ENCODE assay signal across 35 cellular contexts in genomic region chr5:134979416-134979815, GRCh38. TPM values are rescaled to one million over a fixed set of nuclear protein-coding genes. Genes with fewer than 3 reads are reported as not detected.
"Had no signal": no experiment of that assay in that cellular context is flagged by ENCODE, and none has a peak within 500 bp of the region (broad histone marks: within the 10 kb centered on the region; RNA-seq: fewer than 3 reads in every experiment).

No MANE protein-coding gene starts in this region.

- DNase-seq: Karpas-422, Kasumi-1, KG1, MG63, MM.1S, MV-4-11, NCI-H1048, NCI-H1092, NCI-H1092 treated with DMSO at 0.1 percent for 48 hours, NCI-H1105, NCI-H1105 treated with DMSO at 0.1 percent for 48 hours, NCI-H1417, NCI-H1417 treated with DMSO at 0.1 percent for 48 hours, NCI-H1436, NCI-H1436 treated with DMSO at 0.1 percent for 48 hours, NCI-H146, NCI-H1694, NCI-H1694 treated with DMSO at 0.1 percent for 48 hours, NCI-H187, NCI-H187 treated with DMSO at 0.1 percent for 48 hours, NCI-H1930, NCI-H2029, NCI-H2029 treated with DMSO at 0.1 percent for 48 hours, NCI-H2081, NCI-H2081 treated with DMSO at 0.1 percent for 48 hours, NCI-H2107, NCI-H2171, NCI-H2171 treated with DMSO at 0.1 percent for 48 hours, NCI-H2227 treated with DMSO at 0.1 percent for 48 hours, NCI-H226, NCI-H345, NCI-H446, NCI-H446 treated with DMSO at 0.1 percent for 48 hours had no signal

- H3K4me3 ChIP-seq: MG63 had no signal

- H3K4me2 ChIP-seq: KMS-11 had no signal

- H3K27ac ChIP-seq: KMS-11 had no signal

- H3K9ac ChIP-seq: KMS-11 had no signal

- H3K27me3 ChIP-seq: MG63 had no signal

RNA-seq across cellular contexts. Expression of gene CATSPER3, which starts 11.7 kb away (rescaled TPM):
- total RNA-seq: M059J had no signal
